ENCODE assay signal across 1 cellular context in the genomic region with DNA sequence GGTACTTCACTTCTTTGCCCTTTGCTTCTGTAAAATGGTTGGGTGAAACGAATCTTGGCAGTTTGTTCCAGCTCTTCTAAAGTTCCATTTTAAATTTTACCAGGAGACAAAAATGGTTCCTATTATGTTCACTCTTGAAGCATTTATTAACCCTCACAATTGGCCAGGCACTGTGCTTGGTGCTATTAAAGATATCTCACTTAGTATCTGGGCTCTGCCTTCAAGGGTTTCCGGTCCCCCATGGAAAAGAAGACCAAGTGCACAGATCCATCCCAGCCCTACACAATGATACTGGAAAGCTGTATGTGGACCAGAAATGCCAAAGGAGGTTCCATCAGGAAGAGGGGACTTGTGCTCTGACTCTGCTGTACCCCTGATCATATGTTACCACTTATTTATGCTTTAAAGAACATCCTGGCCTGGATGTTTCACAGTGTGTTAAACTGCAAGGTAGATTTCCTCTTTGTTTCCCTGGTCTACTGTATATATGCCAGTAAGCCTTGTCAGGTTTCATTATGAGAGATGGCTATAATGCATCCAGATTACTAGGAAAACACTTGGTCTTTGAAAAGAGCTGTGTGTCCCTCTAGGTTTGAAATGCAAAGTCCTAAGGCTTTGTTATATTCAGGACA.
TF ChIP-seq lines count a peak whose summit lies in the region.

No MANE protein-coding gene starts in this region.

TF ChIP-seq in HCT116, 20 proteins besides CTCF, POLR2A, EP300 and RAD21 (continued from another document):
- TF ChIP-seq ZBTB33 (IDR thresholded peaks at IDR 0.05; ENCODE audit: extremely low read depth, insufficient replicate concordance, low read length) = no peak
- TF ChIP-seq TCF7L2 (IDR thresholded peaks at IDR 0.05; ENCODE audit: borderline replicate concordance, extremely low read depth, insufficient read depth, insufficient read length) = no peak
